17 cellular contexts compared by ENCODE assay signal in genomic region chr7:27656724-27657123, GRCh38. TPM values are rescaled to one million over a fixed set of nuclear protein-coding genes. Genes with fewer than 3 reads are reported as not detected.
A peak's percentile ranks its signal among the peaks of the same experiment; 100 is the strongest.
DNase-seq lines count a peak whose midpoint lies in the region; ATAC-seq, FAIRE-seq and TF ChIP-seq lines count a peak whose summit lies in the region.
"Had no signal": no experiment of that assay in that cellular context is flagged by ENCODE, and none has a peak within 500 bp of the region (broad histone marks: within the 10 kb centered on the region; RNA-seq: fewer than 3 reads in every experiment).

No MANE protein-coding gene starts in this region.

- H3K9me3 ChIP-seq in right lobe of liver: no peaks in the 10 kb centered on the region
- H3K9me3 ChIP-seq: HAP-1 had no signal

- H3K4me1 ChIP-seq in right lobe of liver: peaks cover 0 to 47% (median 6%) of the 10 kb centered on the region in 4 donors

- H3K36me3 Mint-ChIP-seq in activated T-helper 17 cell treated with anti-CD3 and anti-CD28 coated beads, Interleukin-2, amount 50 U/mL, for 72 hours (ENCODE audit: low read depth): no peaks in the 10 kb centered on the region

- DNase-seq in left lobe of liver (ENCODE audit: low spot score): no peak
- DNase-seq in right lobe of liver: no peak
- no peak for DNase-seq in substantia nigra (lab: John Stamatoyannopoulos, UW)
- DNase-seq in activated CD4-positive, alpha-beta T cell treated with anti-CD3 and anti-CD28 coated beads for 4 hours: no peak
- no peak for DNase-seq in GM12892 (ENCODE audit: insufficient read length)
- DNase-seq: C1 segment of cervical spinal cord; Calu3; CD4-positive, alpha-beta memory T cell; COR-L47; DMS53; DMS79 treated with DMSO at 0.1 percent for 48 hours; GOT3; HFFc6 had no signal

- 27% methylated on average over 2 of the region's 2 CpGs for WGBS in right lobe of liver (ENCODE audit: insufficient coverage, low coverage, low lambda C conversion rate, missing lambda C conversion rate)

- intact Hi-C loops in right lobe of liver (cut with DNase I): no loop called here

- no peak for FAIRE-seq in GM12892 (lab: Jason Lieb, UNC)
- FAIRE-seq: GM12891 had no signal

- H3K27ac ChIP-seq in right lobe of liver (peak overlapping the region in 2 of 3 donors; percentile 38 to 66), substantia nigra (ENCODE audit: low read depth, low read length, poor library complexity, severe bottlenecking) (peak overlapping the region; percentile 17)

- H3K27me3 ChIP-seq in right lobe of liver: no peaks in the 10 kb centered on the region

- no peak for TF ChIP-seq CTCF in right lobe of liver (IDR thresholded peaks at IDR 0.05)

- peak overlapping the region; percentile 2 for H3K27ac Mint-ChIP-seq in activated T-helper 17 cell treated with anti-CD3 and anti-CD28 coated beads, Interleukin-2, amount 50 U/mL, for 72 hours
- H3K27ac Mint-ChIP-seq: CD4-positive, alpha-beta memory T cell; HFFc6 had no signal

- no peaks in the 10 kb centered on the region for H3K9me3 Mint-ChIP-seq in activated T-helper 17 cell treated with anti-CD3 and anti-CD28 coated beads, Interleukin-2, amount 50 U/mL, for 72 hours
- H3K9me3 Mint-ChIP-seq: CD4-positive, alpha-beta memory T cell; HFFc6 had no signal

- TF ChIP-seq POLR2A in right lobe of liver (IDR thresholded peaks at IDR 0.05) (no peak), GM12892 (IDR thresholded peaks at IDR 0.05; ENCODE audit: low read depth, low read length) (no peak)

- ATAC-seq in activated T-helper 17 cell treated with anti-CD3 and anti-CD28 coated beads, Interleukin-2, amount 50 U/mL, for 72 hours (replicated peaks): no peak
- peak; percentile 87 for ATAC-seq in left lobe of liver
- peak; percentile 88 to 93 (median 90) for ATAC-seq in right lobe of liver
- ATAC-seq in HG03432 (IDR thresholded peaks at IDR 0.05; ENCODE audit: unreplicated experiment): no peak

- H3K4me3 ChIP-seq in right lobe of liver: no peak overlapping the region
- H3K4me3 ChIP-seq: HAP-1 had no signal

- H3K4me1 Mint-ChIP-seq in activated T-helper 17 cell treated with anti-CD3 and anti-CD28 coated beads, Interleukin-2, amount 50 U/mL, for 72 hours: peaks cover 4% of the 10 kb centered on the region

- no peaks in the 10 kb centered on the region for H3K27me3 Mint-ChIP-seq in activated T-helper 17 cell treated with anti-CD3 and anti-CD28 coated beads, Interleukin-2, amount 50 U/mL, for 72 hours
- H3K27me3 Mint-ChIP-seq: CD4-positive, alpha-beta memory T cell had no signal

- no peaks in the 10 kb centered on the region for H3K36me3 ChIP-seq in right lobe of liver

- no peak overlapping the region for H3K4me3 Mint-ChIP-seq in activated T-helper 17 cell treated with anti-CD3 and anti-CD28 coated beads, Interleukin-2, amount 50 U/mL, for 72 hours
- H3K4me3 Mint-ChIP-seq: CD4-positive, alpha-beta memory T cell; HFFc6 had no signal

RNA-seq across cellular contexts. Expression of gene HIBADH, which starts 6.0 kb away (rescaled TPM):
- 10 to 100 TPM; 12.0 to 12.1 TPM for total RNA-seq in activated T-helper 17 cell treated with anti-CD3 and anti-CD28 coated beads, Interleukin-2, amount 50 U/mL, for 72 hours
- total RNA-seq in left lobe of liver (79.8 TPM), right lobe of liver (100 to 1,000 TPM in 1 of 6 experiments, 10 to 100 TPM in 5; 64.9 to 143 (median 67.2) TPM)
- 27.9 TPM for polyA plus RNA-seq in GM12892 (2012; ENCODE audit: missing spikeins)

Comparison
In these comparisons a context has a peak if more than half of its experiments do, and no peak if none do; other contexts are left out.
1. ATAC-seq: peak in left lobe of liver (single experiment) and right lobe of liver (4 of 4); none in activated T-helper 17 cell treated with anti-CD3 and anti-CD28 coated beads, Interleukin-2, amount 50 U/mL, for 72 hours (single experiment) and HG03432 (single experiment).